In the genomic region with DNA sequence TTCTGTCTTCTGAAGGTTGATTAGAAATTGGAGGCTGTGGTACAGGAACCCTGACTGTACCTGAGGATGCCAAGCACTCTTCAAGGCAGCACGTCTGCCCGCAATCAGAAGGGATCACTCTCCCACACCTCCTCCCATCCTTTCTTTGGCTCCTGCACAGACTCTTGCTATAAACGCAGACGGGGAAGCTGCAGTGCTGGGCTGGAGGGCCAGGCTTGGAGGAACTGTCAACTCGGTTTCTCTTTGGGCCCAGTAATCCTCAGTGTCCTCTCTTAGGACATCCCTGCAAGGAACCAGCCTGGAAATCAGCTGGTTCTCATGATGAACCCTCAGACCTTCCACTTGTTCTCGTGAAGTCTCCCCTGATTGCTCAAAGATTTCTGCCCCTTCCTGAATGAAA, we compare ENCODE assay signal across 8 cellular contexts.
"Had no signal": no experiment of that assay in that cellular context is flagged by ENCODE, and none has a peak within 500 bp of the region (broad histone marks: within the 10 kb centered on the region; RNA-seq: fewer than 3 reads in every experiment).

No MANE protein-coding gene starts in this region.

- DNase-seq: H7, HFFc6, KBM-7 had no signal

- FAIRE-seq: HepG2 had no signal

- H2AFZ ChIP-seq: GM23338 had no signal

- H3K4me3 ChIP-seq: GM23338, HAP-1 had no signal

- H3K4me2 ChIP-seq: GM23338 had no signal

- H3K4me1 ChIP-seq: HAP-1 had no signal

- H3K36me3 ChIP-seq: HAP-1 had no signal

- ATAC-seq: GM23338, HCT116, HepG2 had no signal

- H3K9me3 ChIP-seq: HAP-1 had no signal

- H3K27ac ChIP-seq: HL-60 had no signal
